Comparison of ENCODE assay signal across 9 cellular contexts in genomic region chr15:88834211-88834812, GRCh38. TPM values are rescaled to one million over a fixed set of nuclear protein-coding genes. Genes with fewer than 3 reads are reported as not detected.
DNase-seq lines count a peak whose midpoint lies in the region; ATAC-seq, FAIRE-seq and TF ChIP-seq lines count a peak whose summit lies in the region.
"Had no signal": no experiment of that assay in that cellular context is flagged by ENCODE, and none has a peak within 500 bp of the region (broad histone marks: within the 10 kb centered on the region; RNA-seq: fewer than 3 reads in every experiment).

No MANE protein-coding gene starts in this region.

- intact Hi-C loops in spleen (cut with DNase I; ENCODE audit: low total_unique reads): loop anchor here (10.0 kb wide), 1 partner anchor 210 kb away; the partner anchor contains the start of gene AEN

- no peaks in the 10 kb centered on the region for H3K9me3 ChIP-seq in spleen

- WGBS in spleen, 5 donors: 36 to 56% (median 47%) methylated on average over 14 of the region's 14 CpGs

- no peak for FAIRE-seq in GM19239 (lab: Jason Lieb, UNC)

- H3K4me1 ChIP-seq in spleen: peaks cover 0 to 8% (median 0%) of the 10 kb centered on the region in 6 donors

- H3K27ac ChIP-seq in spleen: no peak overlapping the region

- DNase-seq in EH (ENCODE audit: low read depth) (peak; percentile 66), NCI-H226 (peak; percentile 45), astrocyte of the hippocampus (ENCODE audit: low read depth, low spot score) (peak; percentile 51), iPS DF 4.7 (ENCODE audit: extremely low read depth, low spot score) (peak; percentile 58), spleen (peak; percentile 80), GM19239 (ENCODE audit: insufficient read length, low spot score) (no peak)

- H3K36me3 ChIP-seq in spleen: no peaks in the 10 kb centered on the region

- no peak for TF ChIP-seq POLR2A in spleen (IDR thresholded peaks at IDR 0.05)

- ATAC-seq in GM19455 (IDR thresholded peaks at IDR 0.05; ENCODE audit: unreplicated experiment): no peak
- no peak for ATAC-seq in HG02840 (IDR thresholded peaks at IDR 0.05; ENCODE audit: low FRiP score, unreplicated experiment)
- ATAC-seq: left colon had no signal

- H3K27me3 ChIP-seq in spleen (replicated peaks in 1 of 7): peaks cover 0 to 8% (median 0%) of the 10 kb centered on the region in 7 donors

- peak in 9 of 11 experiments; percentile 25 to 63 (median 55) for TF ChIP-seq CTCF in spleen (IDR thresholded peaks at IDR 0.05 in 8 of 11, conservative IDR thresholded peaks at IDR 0.05 in 3 of 11)

- no peak overlapping the region for H3K4me3 ChIP-seq in spleen

RNA-seq across cellular contexts. Expression of gene ACAN, which starts 31.1 kb away (rescaled TPM):
- 1 to 10 TPM in 3 of 7 donors, under 1 TPM in 4; 0.09 to 2.1 (median 0.98) TPM for total RNA-seq in spleen
- polyA plus RNA-seq in spleen: under 1 TPM; 0.20 to 0.42 (median 0.20) TPM
